ENCODE assay signal across 22 cellular contexts in the genomic region with DNA sequence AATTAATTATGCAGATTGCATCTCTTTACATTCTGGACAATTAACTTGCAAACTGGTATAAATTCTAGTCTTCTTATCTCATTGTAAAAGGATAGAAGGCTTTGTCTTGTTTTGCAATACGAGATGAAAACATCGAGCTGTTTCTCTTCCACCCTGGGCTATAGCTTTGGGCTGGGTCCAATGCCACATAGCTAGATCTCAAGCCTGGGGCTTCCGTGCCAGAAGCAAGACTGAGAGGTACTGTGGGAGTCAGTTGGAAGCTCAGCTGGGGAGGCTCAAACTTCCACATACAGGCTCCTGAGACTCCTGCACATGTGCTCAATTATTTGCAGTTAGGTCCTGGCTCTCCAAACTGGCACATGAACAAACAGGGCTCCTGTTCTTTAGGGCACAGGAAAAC.
"Had no signal": no experiment of that assay in that cellular context is flagged by ENCODE, and none has a peak within 500 bp of the region (broad histone marks: within the 10 kb centered on the region; RNA-seq: fewer than 3 reads in every experiment).

No MANE protein-coding gene starts in this region.

- DNase-seq: IMR-90, Karpas-422, KG1, MM.1S, NCI-H1092 treated with DMSO at 0.1 percent for 48 hours, NCI-H1417 treated with DMSO at 0.1 percent for 48 hours, NCI-H146, NCI-H1694 treated with DMSO at 0.1 percent for 48 hours, NCI-H1930, NCI-H2081, NCI-H2171, NCI-H226, NCI-H510A, NCI-H524 treated with DMSO at 0.1 percent for 48 hours, NCI-H69, NCI-H774, SHP77 treated with DMSO at 0.1 percent for 48 hours, SJCRH30 had no signal

- H3K4me1 ChIP-seq: SJCRH30 had no signal

- H3K4me3 ChIP-seq: SJCRH30 had no signal

- H3K27ac ChIP-seq: SJCRH30 had no signal

- H3K27me3 ChIP-seq: SJCRH30 had no signal

- H3K9me3 ChIP-seq: SJCRH30 had no signal

- ATAC-seq: HepG2, Panc1, Right ventricle myocardium inferior, SK-N-SH treated with all-trans-retinoic acid at 6 μM for 48 hours had no signal

- H3K36me3 ChIP-seq: SJCRH30 had no signal
